1 cellular context compared by ENCODE assay signal in the genomic region with DNA sequence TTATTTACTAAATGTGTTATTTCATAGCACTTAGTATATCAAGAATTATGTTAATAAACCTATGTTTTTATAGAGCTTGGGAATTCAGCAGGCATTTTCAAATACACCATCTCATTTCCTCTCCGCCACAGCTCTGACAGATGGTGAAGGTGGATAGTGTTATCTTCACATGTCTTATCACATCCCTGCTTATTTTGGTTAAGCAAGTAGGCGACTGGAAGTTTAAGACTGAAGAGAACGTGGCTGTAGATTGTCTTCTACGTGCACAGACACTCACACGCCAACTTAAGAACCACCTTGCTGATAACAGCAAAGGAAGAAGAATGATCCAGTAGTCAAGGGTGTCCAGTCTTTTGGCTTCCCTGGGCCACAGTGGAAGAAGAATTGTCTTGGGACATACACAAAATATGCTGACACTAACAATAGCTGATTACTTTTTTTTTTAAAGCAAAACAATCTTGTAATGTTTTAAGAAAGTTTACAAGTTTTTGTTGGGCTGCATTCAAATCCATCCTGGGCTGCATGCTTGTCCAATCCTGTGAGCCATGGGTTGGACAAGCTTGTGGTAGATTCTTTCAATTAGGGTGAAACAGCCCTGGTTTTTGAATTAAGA.
TF ChIP-seq lines count a peak whose summit lies in the region.

No MANE protein-coding gene starts in this region.

TF ChIP-seq in K562, 482 proteins besides CTCF, POLR2A, EP300 and RAD21 (continued from another document and continues in another):
- TF ChIP-seq ZNF318 (IDR thresholded peaks at IDR 0.05; ENCODE audit: borderline replicate concordance in 1 of 2, low read depth in 1 of 2) (no peak), CBX3 (IDR thresholded peaks at IDR 0.05; ENCODE audit: borderline replicate concordance in 1 of 2, low read length in 2 of 2) (no peak), CSDE1 (IDR thresholded peaks at IDR 0.05) (no peak), LEF1 (IDR thresholded peaks at IDR 0.05) (no peak), STAG1 (CRISPR knock-in tag; IDR thresholded peaks at IDR 0.05; ENCODE audit: borderline replicate concordance) (no peak), SIN3B (IDR thresholded peaks at IDR 0.05; ENCODE audit: low read depth) (no peak), SMC3 (conservative IDR thresholded peaks at IDR 0.05; ENCODE audit: insufficient read depth, low read depth, low read length) (no peak), CXXC5 (CRISPR knock-in tag; IDR thresholded peaks at IDR 0.05) (0 out of 2 replicates have a peak, but pooled peaks have one; percentile 37), ZNF384 (IDR thresholded peaks at IDR 0.05; ENCODE audit: low read depth, low read length) (no peak), CBFA2T2 (conservative IDR thresholded peaks at IDR 0.05) (peak; percentile 57), ELF4 (CRISPR knock-in tag; IDR thresholded peaks at IDR 0.05) (no peak), PTBP1 (IDR thresholded peaks at IDR 0.05; ENCODE audit: low read depth, low read length) (no peak), ZNF140 (CRISPR knock-in tag; IDR thresholded peaks at IDR 0.05) (no peak), ILK (tag; IDR thresholded peaks at IDR 0.05; ENCODE audit: borderline replicate concordance, low read depth) (no peak), IFI16 (CRISPR knock-in tag; IDR thresholded peaks at IDR 0.05) (no peak), HMBOX1 (IDR thresholded peaks at IDR 0.05) (peak; percentile 66; the same call in 1 of the 2 replicates), NR0B1 (IDR thresholded peaks at IDR 0.05; ENCODE audit: partially characterized antibody) (no peak), SRSF7 (optimal IDR thresholded peaks at IDR 0.05; ENCODE audit: low read depth, low read length) (no peak), TGIF2 (CRISPR knock-in tag; IDR thresholded peaks at IDR 0.05) (no peak), RBM14 (IDR thresholded peaks at IDR 0.05; ENCODE audit: borderline replicate concordance, insufficient read depth, low read depth, low read length) (no peak), PPARD (CRISPR knock-in tag; IDR thresholded peaks at IDR 0.05) (no peak), DDX20 (tag; IDR thresholded peaks at IDR 0.05; ENCODE audit: low read depth) (no peak), MAFF (IDR thresholded peaks at IDR 0.05; ENCODE audit: low read length) (peak; percentile 43; the same call in 1 of the 2 replicates), ZNF24 (IDR thresholded peaks at IDR 0.05) (no peak), SMARCE1 (IDR thresholded peaks at IDR 0.05) (peak; percentile 31; the same call in 1 of the 2 replicates), FOXP4 (CRISPR knock-in tag; IDR thresholded peaks at IDR 0.05; ENCODE audit: borderline replicate concordance) (no peak), ZNF239 (CRISPR knock-in tag; IDR thresholded peaks at IDR 0.05) (no peak), NCOA1 (IDR thresholded peaks at IDR 0.05; ENCODE audit: low read depth) (no peak), ZNF431 (CRISPR knock-in tag; IDR thresholded peaks at IDR 0.05) (no peak), SPI1 (IDR thresholded peaks at IDR 0.05; ENCODE audit: borderline replicate concordance, low read depth, low read length) (no peak), RHOXF2B (CRISPR knock-in tag; conservative IDR thresholded peaks at IDR 0.05) (no peak), ZNF561 (CRISPR knock-in tag; conservative IDR thresholded peaks at IDR 0.05) (no peak), ZNF165 (CRISPR knock-in tag; IDR thresholded peaks at IDR 0.05; ENCODE audit: borderline replicate concordance) (no peak), ZFP36 (IDR thresholded peaks at IDR 0.05; ENCODE audit: low read depth, low read length, partially characterized antibody) (no peak), RNF2 (IDR thresholded peaks at IDR 0.05) (no peak), SNRNP70 (optimal IDR thresholded peaks at IDR 0.05; ENCODE audit: low read depth, low read length) (no peak), ELF1 (tag; IDR thresholded peaks at IDR 0.05) (no peak), NBN (IDR thresholded peaks at IDR 0.05; ENCODE audit: low read depth) (no peak), TBP (optimal IDR thresholded peaks at IDR 0.05; ENCODE audit: low read depth, low read length) (no peak), ZNF75A (CRISPR knock-in tag; IDR thresholded peaks at IDR 0.05) (peak; percentile 35; the same call in 1 of the 2 replicates), ZNF436 (CRISPR knock-in tag; IDR thresholded peaks at IDR 0.05) (no peak), HNRNPH1 (optimal IDR thresholded peaks at IDR 0.05; ENCODE audit: low read depth, low read length) (no peak), KHSRP (IDR thresholded peaks at IDR 0.05) (no peak), ZNF766 (CRISPR knock-in tag; conservative IDR thresholded peaks at IDR 0.05) (no peak), ZNF655 (CRISPR knock-in tag; IDR thresholded peaks at IDR 0.05) (no peak), SMAD4 (CRISPR knock-in tag; conservative IDR thresholded peaks at IDR 0.05) (peak; percentile 31; the same call in 1 of the 2 replicates)
- TF ChIP-seq, protein P1, sequence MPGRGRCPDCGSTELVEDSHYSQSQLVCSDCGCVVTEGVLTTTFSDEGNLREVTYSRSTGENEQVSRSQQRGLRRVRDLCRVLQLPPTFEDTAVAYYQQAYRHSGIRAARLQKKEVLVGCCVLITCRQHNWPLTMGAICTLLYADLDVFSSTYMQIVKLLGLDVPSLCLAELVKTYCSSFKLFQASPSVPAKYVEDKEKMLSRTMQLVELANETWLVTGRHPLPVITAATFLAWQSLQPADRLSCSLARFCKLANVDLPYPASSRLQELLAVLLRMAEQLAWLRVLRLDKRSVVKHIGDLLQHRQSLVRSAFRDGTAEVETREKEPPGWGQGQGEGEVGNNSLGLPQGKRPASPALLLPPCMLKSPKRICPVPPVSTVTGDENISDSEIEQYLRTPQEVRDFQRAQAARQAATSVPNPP (IDR thresholded peaks at IDR 0.05; ENCODE audit: borderline replicate concordance, insufficient read depth, insufficient read length): no peak
- TF ChIP-seq, protein P2, sequence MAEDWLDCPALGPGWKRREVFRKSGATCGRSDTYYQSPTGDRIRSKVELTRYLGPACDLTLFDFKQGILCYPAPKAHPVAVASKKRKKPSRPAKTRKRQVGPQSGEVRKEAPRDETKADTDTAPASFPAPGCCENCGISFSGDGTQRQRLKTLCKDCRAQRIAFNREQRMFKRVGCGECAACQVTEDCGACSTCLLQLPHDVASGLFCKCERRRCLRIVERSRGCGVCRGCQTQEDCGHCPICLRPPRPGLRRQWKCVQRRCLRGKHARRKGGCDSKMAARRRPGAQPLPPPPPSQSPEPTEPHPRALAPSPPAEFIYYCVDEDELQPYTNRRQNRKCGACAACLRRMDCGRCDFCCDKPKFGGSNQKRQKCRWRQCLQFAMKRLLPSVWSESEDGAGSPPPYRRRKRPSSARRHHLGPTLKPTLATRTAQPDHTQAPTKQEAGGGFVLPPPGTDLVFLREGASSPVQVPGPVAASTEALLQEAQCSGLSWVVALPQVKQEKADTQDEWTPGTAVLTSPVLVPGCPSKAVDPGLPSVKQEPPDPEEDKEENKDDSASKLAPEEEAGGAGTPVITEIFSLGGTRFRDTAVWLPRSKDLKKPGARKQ (CRISPR knock-in tag; IDR thresholded peaks at IDR 0.05): no peak
- TF ChIP-seq, protein P3, sequence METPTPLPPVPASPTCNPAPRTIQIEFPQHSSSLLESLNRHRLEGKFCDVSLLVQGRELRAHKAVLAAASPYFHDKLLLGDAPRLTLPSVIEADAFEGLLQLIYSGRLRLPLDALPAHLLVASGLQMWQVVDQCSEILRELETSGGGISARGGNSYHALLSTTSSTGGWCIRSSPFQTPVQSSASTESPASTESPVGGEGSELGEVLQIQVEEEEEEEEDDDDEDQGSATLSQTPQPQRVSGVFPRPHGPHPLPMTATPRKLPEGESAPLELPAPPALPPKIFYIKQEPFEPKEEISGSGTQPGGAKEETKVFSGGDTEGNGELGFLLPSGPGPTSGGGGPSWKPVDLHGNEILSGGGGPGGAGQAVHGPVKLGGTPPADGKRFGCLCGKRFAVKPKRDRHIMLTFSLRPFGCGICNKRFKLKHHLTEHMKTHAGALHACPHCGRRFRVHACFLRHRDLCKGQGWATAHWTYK (CRISPR knock-in tag; IDR thresholded peaks at IDR 0.05): 0 out of 2 replicates have a peak, but pooled peaks have one; percentile 68
